17 cellular contexts compared by ENCODE assay signal in the genomic region with DNA sequence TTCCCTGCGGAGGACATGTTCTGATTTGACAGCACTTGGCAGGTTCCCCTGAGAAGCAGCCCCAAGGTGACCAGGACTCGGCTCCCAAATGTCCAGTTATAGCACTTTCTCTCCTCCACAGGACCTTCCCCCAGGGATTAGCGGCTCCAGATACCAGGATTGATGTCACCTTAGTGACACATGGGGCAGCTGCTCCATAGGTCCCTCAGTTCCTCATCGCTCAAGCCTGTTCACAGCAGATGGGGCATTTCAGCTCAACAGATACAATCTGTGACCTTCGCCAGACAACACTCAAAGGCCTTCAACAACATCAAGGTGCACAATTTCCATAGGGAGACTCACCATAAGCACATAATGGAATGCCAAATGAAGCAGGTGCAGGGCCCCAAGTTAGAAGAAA.
DNase-seq lines count a peak whose midpoint lies in the region; TF ChIP-seq lines count a peak whose summit lies in the region.
"Had no signal": no experiment of that assay in that cellular context is flagged by ENCODE, and none has a peak within 500 bp of the region (broad histone marks: within the 10 kb centered on the region; RNA-seq: fewer than 3 reads in every experiment).

No MANE protein-coding gene starts in this region.

- peak; percentile 13 for DNase-seq in activated CD8-positive, alpha-beta memory T cell treated with anti-CD3 and anti-CD28 coated beads for 24 hours
- DNase-seq in activated CD8-positive, alpha-beta memory T cell treated with anti-CD3 and anti-CD28 coated beads, Interleukin-2, amount 50 U/mL, for 48 hours, result no peak
- DNase-seq in WERI-Rb-1 (peak; percentile 76), activated gamma-delta T cell (lab: John Stamatoyannopoulos, UW) (no peak), NCI-H526 (lab: John Stamatoyannopoulos, UW) (no peak), SIG-M5 (lab: John Stamatoyannopoulos, UW) (no peak)
- DNase-seq: Caco-2; CD4-positive, CD25-positive, alpha-beta regulatory T cell; CD8-positive, alpha-beta T cell; DMS153; DND-41; GM23248; H7; HCEC 1CT had no signal

- no peaks in the 10 kb centered on the region for H3K79me2 ChIP-seq in OCI-LY3 (ENCODE audit: low read length)

- H3K9ac ChIP-seq in OCI-LY3 (ENCODE audit: low read length), result no peak overlapping the region
- H3K9ac ChIP-seq: BLaER1, GM23248 had no signal

- no peak overlapping the region for H2AFZ ChIP-seq in OCI-LY3 (ENCODE audit: low read depth, low read length)
- H2AFZ ChIP-seq: GM23248 had no signal

- no peaks in the 10 kb centered on the region for H3K27me3 ChIP-seq in OCI-LY3 (ENCODE audit: low read depth, low read length)
- H3K27me3 ChIP-seq in WERI-Rb-1 (ENCODE audit: insufficient read depth, low read depth, severe bottlenecking), result no peaks in the 10 kb centered on the region
- H3K27me3 ChIP-seq: BLaER1 had no signal

- H3K27ac ChIP-seq in OCI-LY3 (ENCODE audit: low read length) (no peak overlapping the region), WERI-Rb-1 (no peak overlapping the region)
- H3K27ac ChIP-seq: BLaER1, C4-2B, GM23248 had no signal

- peak overlapping the region; percentile 39; the same call in 1 of the 2 replicates for H3K4me2 ChIP-seq in OCI-LY3 (ENCODE audit: low read length)
- H3K4me2 ChIP-seq: BLaER1 had no signal

- H3K4me1 ChIP-seq in OCI-LY3 (ENCODE audit: low read length), result peaks cover 19% of the 10 kb centered on the region
- H3K4me1 ChIP-seq: BLaER1 had no signal

- H3K9me3 ChIP-seq in OCI-LY3 (ENCODE audit: insufficient read depth, low read length), result peaks cover 7% of the 10 kb centered on the region; the same call in 1 of the 2 replicates
- no peaks in the 10 kb centered on the region for H3K9me3 ChIP-seq in WERI-Rb-1 (ENCODE audit: severe bottlenecking)

- TF ChIP-seq CTCF in OCI-LY3 (IDR thresholded peaks at IDR 0.05; ENCODE audit: low read depth, low read length), result no peak
- TF ChIP-seq CTCF in WERI-Rb-1 (IDR thresholded peaks at IDR 0.05; ENCODE audit: low read depth, low read length), result no peak

- no peak overlapping the region for H3K4me3 ChIP-seq in OCI-LY3 (ENCODE audit: low read length)
- no peak overlapping the region for H3K4me3 ChIP-seq in WERI-Rb-1 (ENCODE audit: low read depth, low read length)
- H3K4me3 ChIP-seq: BLaER1, GM23248 had no signal

- H4K20me1 ChIP-seq in OCI-LY3 (ENCODE audit: insufficient read depth, low read length), result no peaks in the 10 kb centered on the region
- H4K20me1 ChIP-seq: BLaER1 had no signal

- H3K36me3 ChIP-seq in OCI-LY3 (replicated peaks; ENCODE audit: low read depth, low read length), result no peaks in the 10 kb centered on the region
- H3K36me3 ChIP-seq in WERI-Rb-1, result no peaks in the 10 kb centered on the region

Comparison
In these comparisons a context has a peak if more than half of its experiments do, and no peak if none do; other contexts are left out.
1. DNase-seq: peak in activated CD8-positive, alpha-beta memory T cell treated with anti-CD3 and anti-CD28 coated beads for 24 hours (single experiment) and WERI-Rb-1 (single experiment); none in activated CD8-positive, alpha-beta memory T cell treated with anti-CD3 and anti-CD28 coated beads, Interleukin-2, amount 50 U/mL, for 48 hours (single experiment), activated gamma-delta T cell (single experiment), NCI-H526 (0 of 2) and SIG-M5 (single experiment).